In the genomic region with DNA sequence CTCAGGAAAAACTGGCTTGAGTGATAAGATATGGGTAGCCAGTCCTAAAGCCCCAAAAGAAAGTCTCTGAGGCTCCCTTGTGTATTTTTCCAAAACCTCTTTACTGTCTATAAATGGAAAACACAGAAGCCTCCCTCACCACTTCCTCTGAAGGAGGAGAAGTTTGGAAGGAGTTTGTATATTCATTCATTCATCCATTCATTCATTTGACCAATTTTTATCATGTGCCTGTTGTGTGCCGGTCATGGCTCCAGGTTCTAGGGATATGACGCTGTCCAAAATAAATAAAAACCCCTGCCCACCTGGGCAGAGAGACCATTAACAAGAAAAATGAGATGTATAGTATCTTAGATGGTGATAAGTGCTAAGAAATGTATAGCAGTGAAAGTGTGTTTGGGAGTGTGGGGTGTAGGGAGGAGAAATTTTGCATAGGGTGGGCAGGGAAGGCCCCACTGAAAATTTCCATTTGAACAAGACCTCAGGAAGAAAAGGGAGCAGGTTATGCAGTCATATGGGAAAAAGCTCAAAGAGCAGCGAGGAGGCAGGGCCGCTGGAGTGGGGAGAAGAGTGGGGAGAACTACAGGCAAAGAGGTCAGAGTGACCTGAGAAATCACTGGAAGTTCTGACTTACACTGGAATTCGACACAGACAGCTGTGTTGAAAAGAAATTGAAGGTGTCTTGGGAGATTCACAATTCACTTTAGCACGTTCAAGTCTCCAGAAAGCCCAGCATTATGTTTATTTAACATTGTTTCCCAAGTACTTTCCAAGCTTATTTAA, we compare ENCODE assay signal across 10 cellular contexts. TPM values are rescaled to one million over a fixed set of nuclear protein-coding genes. Genes with fewer than 3 reads are reported as not detected.
DNase-seq lines count a peak whose midpoint lies in the region; ATAC-seq and TF ChIP-seq lines count a peak whose summit lies in the region.
"Had no signal": no experiment of that assay in that cellular context is flagged by ENCODE, and none has a peak within 500 bp of the region (broad histone marks: within the 10 kb centered on the region; RNA-seq: fewer than 3 reads in every experiment).

No MANE protein-coding gene starts in this region.

- H2AFZ ChIP-seq in OCI-LY7 (ENCODE audit: low read length), result peak overlapping the region; percentile 72; the same call in 1 of the 2 replicates

- intact Hi-C loops in Right ventricle myocardium superior (cut with DNase I), result loop anchor here (10.0 kb wide), 1 partner anchor 289 kb away; no protein-coding TSS in a partner anchor
- intact Hi-C loops in OCI-LY7 (cut with micrococcal nuclease; ENCODE audit: unreplicated experiment), result loop anchor here (1.0 kb wide), 5 partner anchors 27 to 259 kb away; no protein-coding TSS in a partner anchor
- intact Hi-C loops in vagina (cut with DNase I), result loop anchor here (2.0 to 10.0 kb wide), 2 partner anchors 201 to 289 kb away; no protein-coding TSS in a partner anchor

- no peaks in the 10 kb centered on the region for H3K36me3 ChIP-seq in right atrium auricular region
- H3K36me3 ChIP-seq in OCI-LY7 (ENCODE audit: insufficient read depth, low read length), result peaks cover 3% of the 10 kb centered on the region; the same call in 1 of the 2 replicates
- no peaks in the 10 kb centered on the region for H3K36me3 ChIP-seq in vagina
- H3K36me3 ChIP-seq: ascending aorta, pancreas had no signal

- no peaks in the 10 kb centered on the region; the same call in 1 of the 2 replicates for H3K79me2 ChIP-seq in OCI-LY7 (ENCODE audit: insufficient read depth, low read depth, low read length)

- peak in 1 of 2 donors; percentile 19 for TF ChIP-seq CTCF in right atrium auricular region (IDR thresholded peaks at IDR 0.05)
- peak; percentile 58; the same call in 1 of the 2 replicates for TF ChIP-seq CTCF in OCI-LY7 (conservative IDR thresholded peaks at IDR 0.05; ENCODE audit: low read length)
- TF ChIP-seq CTCF in fibroblast of the aortic adventitia (IDR thresholded peaks at IDR 0.05; ENCODE audit: insufficient read depth, low read length), result peak; percentile 0
- TF ChIP-seq CTCF in vagina (IDR thresholded peaks at IDR 0.05), result no peak

- H3K27ac ChIP-seq in right atrium auricular region, result peak overlapping the region; percentile 91 to 95
- H3K27ac ChIP-seq in OCI-LY7 (ENCODE audit: low read depth, low read length, poor library complexity, severe bottlenecking), result no peak overlapping the region
- H3K27ac ChIP-seq in vagina, result peak overlapping the region; percentile 16
- H3K27ac ChIP-seq: ascending aorta, skin epidermis had no signal

- CTCF ChIA-PET in OCI-LY7 (lab: Charles Lee; ENCODE audit: unreplicated experiment), result interaction anchor here (1.0 to 1.1 kb wide), 4 partner anchors 26 to 290 kb away, joined by 3 read pairs; no protein-coding TSS in a partner anchor

- H3K4me1 ChIP-seq in right atrium auricular region, result peaks cover 0 to 41% of the 10 kb centered on the region in 2 donors
- H3K4me1 ChIP-seq in OCI-LY7 (ENCODE audit: insufficient read depth, low read length, poor library complexity, severe bottlenecking), result peaks cover 64% of the 10 kb centered on the region
- H3K4me1 ChIP-seq in vagina, result peaks cover 8% of the 10 kb centered on the region

- H3K4me3 ChIP-seq in right atrium auricular region, result no peak overlapping the region
- no peak overlapping the region for H3K4me3 ChIP-seq in OCI-LY7 (ENCODE audit: low read depth, low read length, poor library complexity, severe bottlenecking)
- no peak overlapping the region for H3K4me3 ChIP-seq in fibroblast of the aortic adventitia (ENCODE audit: low read depth, low read length)
- no peak overlapping the region for H3K4me3 ChIP-seq in vagina
- H3K4me3 ChIP-seq: ascending aorta, pancreas, skin epidermis had no signal

- no peaks in the 10 kb centered on the region for H3K9me3 ChIP-seq in right atrium auricular region
- H3K9me3 ChIP-seq in OCI-LY7 (ENCODE audit: low read length), result peaks cover 17% of the 10 kb centered on the region
- H3K9me3 ChIP-seq in vagina, result no peaks in the 10 kb centered on the region
- H3K9me3 ChIP-seq: ascending aorta, pancreas had no signal

- POLR2A ChIA-PET in OCI-LY7 (lab: Charles Lee), result interaction anchor here (0.5 to 1.6 kb wide), 6 partner anchors 10 to 409 kb away, joined by 3 to 8 read pairs (median 4); no protein-coding TSS in a partner anchor

- no peak for TF ChIP-seq POLR2A in vagina (IDR thresholded peaks at IDR 0.05)

- H3K4me2 ChIP-seq in OCI-LY7 (ENCODE audit: low read length), result no peak overlapping the region

- ATAC-seq in Right ventricle myocardium superior (ENCODE audit: poor library complexity) (no peak), GM19467 (IDR thresholded peaks at IDR 0.05; ENCODE audit: unreplicated experiment) (no peak)

- H3K27me3 ChIP-seq in right atrium auricular region, result no peaks in the 10 kb centered on the region
- no peaks in the 10 kb centered on the region for H3K27me3 ChIP-seq in vagina
- H3K27me3 ChIP-seq: ascending aorta, pancreas had no signal

- no peaks in the 10 kb centered on the region for H3K9me2 ChIP-seq in OCI-LY7 (ENCODE audit: insufficient read depth, low read length)

- DNase-seq in right atrium auricular region (ENCODE audit: low spot score), result no peak
- no peak for DNase-seq in Right ventricle myocardium superior
- no peak for DNase-seq in OCI-LY7 (ENCODE audit: low spot score)
- DNase-seq in fibroblast of the aortic adventitia (ENCODE audit: low read depth), result no peak
- DNase-seq in vagina (ENCODE audit: extremely low spot score in 2 of 2), result no peak
- DNase-seq in stimulated activated naive CD4-positive, alpha-beta T cell (lab: John Stamatoyannopoulos, UW), result no peak

- H4K20me1 ChIP-seq in OCI-LY7 (ENCODE audit: insufficient read depth, low read length), result no peaks in the 10 kb centered on the region

- BruUV-seq in OCI-LY7 (replicated peaks; lab: Mats Ljungman, UMichigan), result no TSS peak

RNA-seq across cellular contexts. Expression of gene WIPI1, which starts 6.1 kb away (rescaled TPM):
- 10 to 100 TPM; 50.3 to 76.2 TPM for total RNA-seq in right atrium auricular region
- total RNA-seq in Right ventricle myocardium superior, result 63.7 TPM
- total RNA-seq in OCI-LY7 (2014; rRNA removed; shearing (Covaris generic)), result 31.7 and 34.4 TPM in 2 replicates
- total RNA-seq in OCI-LY7 (2022), result 43.5 and 59.2 TPM in 2 replicates
- 78.1 and 84.9 TPM in 2 replicates for total RNA-seq in fibroblast of the aortic adventitia (ENCODE audit: low replicate concordance)
- 37.3 TPM for total RNA-seq in vagina

RNA-seq across cellular contexts. Expression of gene PRKAR1A, which starts 48.8 kb away (rescaled TPM):
- 100 to 1,000 TPM; 534 to 672 TPM for total RNA-seq in right atrium auricular region
- total RNA-seq in Right ventricle myocardium superior, result 607 TPM
- 158 and 228 TPM in 2 replicates for total RNA-seq in OCI-LY7 (2014; rRNA removed; shearing (Covaris generic))
- 332 and 359 TPM in 2 replicates for total RNA-seq in OCI-LY7 (2022)
- total RNA-seq in fibroblast of the aortic adventitia (ENCODE audit: low replicate concordance), result 267 and 308 TPM in 2 replicates
- total RNA-seq in vagina, result 186 TPM

Comparison
In these comparisons a context has a peak if more than half of its experiments do, and no peak if none do; other contexts are left out.
1. CTCF ChIP-seq: peak in OCI-LY7 (single experiment) and fibroblast of the aortic adventitia (single experiment); none in vagina (0 of 3).